ENCODE assay signal across 8 cellular contexts in genomic region chr7:105656922-105657521, GRCh38.
A peak's percentile ranks its signal among the peaks of the same experiment; 100 is the strongest.
DNase-seq lines count a peak whose midpoint lies in the region; ATAC-seq and TF ChIP-seq lines count a peak whose summit lies in the region.

No MANE protein-coding gene starts in this region.

- H3K4me3 Mint-ChIP-seq in central memory CD8-positive, alpha-beta T cell = no peak overlapping the region
- no peak overlapping the region for H3K4me3 Mint-ChIP-seq in nephron progenitor cell

- TF ChIP-seq CTCF in GM06990 (IDR thresholded peaks at IDR 0.05; ENCODE audit: insufficient read depth, low read length, poor library complexity, severe bottlenecking) = peak; percentile 92
- peak; percentile 57 for TF ChIP-seq CTCF in nephron progenitor cell (IDR thresholded peaks at IDR 0.05)
- TF ChIP-seq CTCF in upper lobe of left lung (IDR thresholded peaks at IDR 0.05) = peak; percentile 48 to 77 (median 64)

- H3K4me3 ChIP-seq in GM06990 (replicated peaks; ENCODE audit: low read depth, low read length) = no peak overlapping the region
- H3K4me3 ChIP-seq in upper lobe of left lung = no peak overlapping the region

- no peaks in the 10 kb centered on the region for H3K9me3 Mint-ChIP-seq in central memory CD8-positive, alpha-beta T cell
- H3K9me3 Mint-ChIP-seq in nephron progenitor cell = no peaks in the 10 kb centered on the region

- H3K27me3 ChIP-seq in GM06990 (replicated peaks; ENCODE audit: control insufficient read depth, insufficient read depth, low read length) (no peaks in the 10 kb centered on the region), upper lobe of left lung (no peaks in the 10 kb centered on the region)

- TF ChIP-seq POLR2A in upper lobe of left lung (IDR thresholded peaks at IDR 0.05) = no peak

- no peak overlapping the region for H3K27ac Mint-ChIP-seq in central memory CD8-positive, alpha-beta T cell (ENCODE audit: low read depth)
- H3K27ac Mint-ChIP-seq in nephron progenitor cell = no peak overlapping the region

- H3K36me3 ChIP-seq in GM06990 (ENCODE audit: control insufficient read depth, insufficient read depth, low read length) = no peaks in the 10 kb centered on the region; the same call in none of the 2 replicates
- peaks cover 0 to 5% (median under 1%) of the 10 kb centered on the region in 4 donors for H3K36me3 ChIP-seq in upper lobe of left lung

- no peak for TF ChIP-seq EP300 in upper lobe of left lung (IDR thresholded peaks at IDR 0.05)

- H3K27me3 Mint-ChIP-seq in central memory CD8-positive, alpha-beta T cell = no peaks in the 10 kb centered on the region
- H3K27me3 Mint-ChIP-seq in nephron progenitor cell (ENCODE audit: low read depth, poor library complexity) = peaks cover 3% of the 10 kb centered on the region

- 72 to 80% methylated on average over 7 of the region's 7 CpGs for WGBS in upper lobe of left lung, 2 donors

- peaks cover 11 to 15% (median 12%) of the 10 kb centered on the region in 4 donors for H3K4me1 ChIP-seq in upper lobe of left lung

- peaks cover 23% of the 10 kb centered on the region for H3K36me3 Mint-ChIP-seq in central memory CD8-positive, alpha-beta T cell (ENCODE audit: insufficient read depth)
- peaks cover 29% of the 10 kb centered on the region for H3K36me3 Mint-ChIP-seq in nephron progenitor cell (ENCODE audit: low read depth)

- ATAC-seq in central memory CD8-positive, alpha-beta T cell (replicated peaks; ENCODE audit: extremely low read depth, poor library complexity, severe bottlenecking) = peak; percentile 76
- ATAC-seq in upper lobe of left lung (ENCODE audit: low FRiP score in 2 of 2) (peak in 1 of 2 donors; percentile 60), GM21367 (IDR thresholded peaks at IDR 0.05; ENCODE audit: unreplicated experiment) (no peak), HG03432 (IDR thresholded peaks at IDR 0.05; ENCODE audit: unreplicated experiment) (no peak)

- H3K4me1 Mint-ChIP-seq in central memory CD8-positive, alpha-beta T cell = peaks cover 12% of the 10 kb centered on the region
- H3K4me1 Mint-ChIP-seq in nephron progenitor cell = peaks cover 39% of the 10 kb centered on the region

- DNase-seq in GM06990 (ENCODE audit: extremely low read depth, insufficient read length) (no peak), HUDEP-2 (lab: John Stamatoyannopoulos, UW; ENCODE audit: unreplicated experiment in 76 of 76) (peak in 54 of 76 experiments; percentile 6 to 71 (median 40)), nephron progenitor cell (peak; percentile 59), upper lobe of left lung (peak in 1 of 2 donors; percentile 49)
- DNase-seq in activated CD4-positive, CD25-positive, alpha-beta regulatory T cell (lab: John Stamatoyannopoulos, UW) = peak; percentile 40 to 60 (median 56)
- DNase-seq in central memory CD8-positive, alpha-beta T cell (ENCODE audit: low spot score in 2 of 2) = peak; percentile 61 to 62

- no peaks in the 10 kb centered on the region for H3K9me3 ChIP-seq in upper lobe of left lung

- H3K27ac ChIP-seq in upper lobe of left lung = no peak overlapping the region
